24 cellular contexts compared by ENCODE assay signal in genomic region chr17:17548044-17548443, GRCh38. TPM values are rescaled to one million over a fixed set of nuclear protein-coding genes. Genes with fewer than 3 reads are reported as not detected.
A peak's percentile ranks its signal among the peaks of the same experiment; 100 is the strongest.
DNase-seq lines count a peak whose midpoint lies in the region; ATAC-seq and TF ChIP-seq lines count a peak whose summit lies in the region.
"Had no signal": no experiment of that assay in that cellular context is flagged by ENCODE, and none has a peak within 500 bp of the region (broad histone marks: within the 10 kb centered on the region; RNA-seq: fewer than 3 reads in every experiment).

No MANE protein-coding gene starts in this region.

- H3K4me3 ChIP-seq in IMR-90 (ENCODE audit: insufficient read depth, low read depth, low read length) (no peak overlapping the region), heart left ventricle (no peak overlapping the region), right cardiac atrium (ENCODE audit: low read length) (no peak overlapping the region), neuronal stem cell (ENCODE audit: low read length in 2 of 2) (no peak overlapping the region)
- H3K4me3 ChIP-seq: GM23248, SK-N-MC had no signal

- no peak overlapping the region for H2BK12ac ChIP-seq in neuronal stem cell (ENCODE audit: low read length)

- in situ Hi-C loops in IMR-90 (cut with MboI; ENCODE audit: low sequenced_read_pairs) = no loop called here

- peaks cover 9% of the 10 kb centered on the region for H3K4me1 ChIP-seq in IMR-90 (ENCODE audit: control insufficient read depth, insufficient read depth, low read length)
- H3K4me1 ChIP-seq in heart left ventricle = peaks cover 0 to 61% (median 28%) of the 10 kb centered on the region in 12 donors
- H3K4me1 ChIP-seq in right cardiac atrium (ENCODE audit: control insufficient read depth, insufficient read depth, low read length) = peaks cover under 1% of the 10 kb centered on the region
- peaks cover 8% of the 10 kb centered on the region in 2 donors for H3K4me1 ChIP-seq in neuronal stem cell (ENCODE audit: control insufficient read depth in 2 of 2, insufficient read depth in 1 of 2, low read depth in 1 of 2, low read length in 2 of 2)

- no peaks in the 10 kb centered on the region for H3K4me1 Mint-ChIP-seq in activated T-helper 2 cell treated with anti-CD3 and anti-CD28 coated beads, Interferon-gamma antibody, Interleukin-2, Interleukin-4, amounts not matched to agents 10 μg/mL and 5 μg/mL and 100 μg/mL, durations not matched to agents 14 hours and 24 hours and 36 hours (ENCODE audit: low read depth)
- H3K4me1 Mint-ChIP-seq: CD8-positive, alpha-beta memory T cell had no signal

- H4K8ac ChIP-seq in IMR-90 (ENCODE audit: low read depth in 2 of 2, low read length in 2 of 2) (no peak overlapping the region), neuronal stem cell (ENCODE audit: low read depth, low read length) (no peak overlapping the region)

- H2AFZ ChIP-seq in IMR-90 (replicated peaks; ENCODE audit: low read length, poor library complexity) (no peak overlapping the region), neuronal stem cell (ENCODE audit: low read length) (no peak overlapping the region)
- H2AFZ ChIP-seq: GM23248 had no signal

- H3K27me3 ChIP-seq in IMR-90 (ENCODE audit: control insufficient read depth, insufficient read depth, low read length) (no peaks in the 10 kb centered on the region), heart left ventricle (no peaks in the 10 kb centered on the region), right cardiac atrium (ENCODE audit: control insufficient read depth, insufficient read depth) (no peaks in the 10 kb centered on the region), neuronal stem cell (ENCODE audit: control insufficient read depth in 3 of 3, insufficient read depth in 3 of 3, low read depth in 1 of 3, low read length in 3 of 3) (no peaks in the 10 kb centered on the region)

- H3K23ac ChIP-seq in IMR-90 (ENCODE audit: low read depth, low read length) (no peak overlapping the region), neuronal stem cell (ENCODE audit: low read depth, low read length, poor library complexity) (no peak overlapping the region)

- H4K5ac ChIP-seq in IMR-90 (ENCODE audit: low read depth, low read length) = no peak overlapping the region

- H3K4ac ChIP-seq in IMR-90 (ENCODE audit: low read depth, low read length) (no peak overlapping the region), neuronal stem cell (ENCODE audit: low read length) (no peak overlapping the region)

- ATAC-seq in IMR-90 (ENCODE audit: low read depth) (no peak), heart left ventricle (no peak), right cardiac atrium (no peak), GM18502 (IDR thresholded peaks at IDR 0.05; ENCODE audit: poor library complexity, unreplicated experiment) (no peak)
- ATAC-seq: Panc1 had no signal

- H3K27me3 Mint-ChIP-seq in activated T-helper 2 cell treated with anti-CD3 and anti-CD28 coated beads, Interferon-gamma antibody, Interleukin-2, Interleukin-4, amounts not matched to agents 10 μg/mL and 5 μg/mL and 100 μg/mL, durations not matched to agents 14 hours and 24 hours and 36 hours (ENCODE audit: low read depth) = no peaks in the 10 kb centered on the region
- H3K27me3 Mint-ChIP-seq: CD8-positive, alpha-beta memory T cell had no signal

- POLR2A ChIA-PET in IMR-90 (lab: Charles Lee; ENCODE audit: unreplicated experiment) = no interaction called here

- H2BK5ac ChIP-seq in IMR-90 (ENCODE audit: low read depth, low read length, poor library complexity, severe bottlenecking) = no peak overlapping the region
- no peak overlapping the region for H2BK5ac ChIP-seq in neuronal stem cell (ENCODE audit: low read length)

- 93% methylated on average over 2 of the region's 8 CpGs; no CpG with 5 or more reads in 1 of the 2 experiments for WGBS in IMR-90 (ENCODE audit: extremely low coverage in 2 of 2, insufficient read length in 1 of 2), 2 experiments
- 58 to 68% (median 61%) methylated on average over 8 of the region's 8 CpGs for WGBS in heart left ventricle, 4 donors
- 74% methylated on average over 8 of the region's 8 CpGs for WGBS in right cardiac atrium
- WGBS in neuronal stem cell (ENCODE audit: extremely low coverage in 2 of 2, insufficient read length in 2 of 2, insufficient replicate concordance in 1 of 2), 2 donors = no CpG with 5 or more reads among the region's 8 CpGs

- H2AK9ac ChIP-seq in IMR-90 (replicated peaks; ENCODE audit: low read depth, low read length, poor library complexity) = peak overlapping the region; percentile 24

- H3K27ac ChIP-seq in IMR-90 (ENCODE audit: insufficient read depth, low read length) (no peak overlapping the region), heart left ventricle (peak overlapping the region in 10 of 12 donors; percentile 39 to 89 (median 66)), right cardiac atrium (ENCODE audit: low read length) (peak overlapping the region; percentile 57), neuronal stem cell (replicated peaks; ENCODE audit: low read length) (no peak overlapping the region)
- H3K27ac ChIP-seq: GM23248, RWPE1, SK-N-MC had no signal

- H4K91ac ChIP-seq in IMR-90 (ENCODE audit: insufficient read depth, low read depth, low read length) = no peak overlapping the region
- H4K91ac ChIP-seq in neuronal stem cell (ENCODE audit: low read depth, low read length, poor library complexity) = no peak overlapping the region

- H3K4me3 Mint-ChIP-seq in activated T-helper 2 cell treated with anti-CD3 and anti-CD28 coated beads, Interferon-gamma antibody, Interleukin-2, Interleukin-4, amounts not matched to agents 10 μg/mL and 5 μg/mL and 100 μg/mL, durations not matched to agents 14 hours and 24 hours and 36 hours (ENCODE audit: low read depth) = no peak overlapping the region
- H3K4me3 Mint-ChIP-seq: CD8-positive, alpha-beta memory T cell had no signal

- no peak for TF ChIP-seq RAD21 in IMR-90 (IDR thresholded peaks at IDR 0.05; ENCODE audit: low read length)

- H2BK15ac ChIP-seq in IMR-90 (ENCODE audit: low read depth, low read length) = no peak overlapping the region
- H2BK15ac ChIP-seq in neuronal stem cell (ENCODE audit: low read length) = no peak overlapping the region

- no peak overlapping the region for H3K4me2 ChIP-seq in IMR-90 (ENCODE audit: low read depth, low read length)
- no peak overlapping the region for H3K4me2 ChIP-seq in neuronal stem cell (ENCODE audit: insufficient read depth, low read length, poor library complexity, severe bottlenecking)

- no peaks in the 10 kb centered on the region for H3K9me3 Mint-ChIP-seq in activated T-helper 2 cell treated with anti-CD3 and anti-CD28 coated beads, Interferon-gamma antibody, Interleukin-2, Interleukin-4, amounts not matched to agents 10 μg/mL and 5 μg/mL and 100 μg/mL, durations not matched to agents 14 hours and 24 hours and 36 hours
- H3K9me3 Mint-ChIP-seq: CD8-positive, alpha-beta memory T cell had no signal

- TF ChIP-seq CTCF in IMR-90 (conservative IDR thresholded peaks at IDR 0.05; ENCODE audit: low read depth, low read length) (no peak), heart left ventricle (IDR thresholded peaks at IDR 0.05) (no peak)

- H3K9me3 ChIP-seq in IMR-90 (ENCODE audit: control insufficient read depth, insufficient read depth, low read length) = no peaks in the 10 kb centered on the region
- no peaks in the 10 kb centered on the region for H3K9me3 ChIP-seq in heart left ventricle
- no peaks in the 10 kb centered on the region for H3K9me3 ChIP-seq in right cardiac atrium (ENCODE audit: control insufficient read depth, low read length)
- H3K9me3 ChIP-seq in neuronal stem cell (replicated peaks in 1 of 2; ENCODE audit: control insufficient read depth in 2 of 2, insufficient read depth in 1 of 2, low read depth in 1 of 2, low read length in 2 of 2) = no peaks in the 10 kb centered on the region

- intact Hi-C loops in IMR-90 (cut with micrococcal nuclease) = no loop called here
- intact Hi-C loops in heart left ventricle (cut with DNase I) = no loop called here
- intact Hi-C loops in right cardiac atrium (cut with DNase I) = no loop called here
- intact Hi-C loops in activated T-helper 2 cell treated with anti-CD3 and anti-CD28 coated beads, Interferon-gamma antibody, Interleukin-2, Interleukin-4, amounts not matched to agents 10 μg/mL and 5 μg/mL and 100 μg/mL, durations not matched to agents 14 hours and 24 hours and 36 hours (cut with micrococcal nuclease) = no loop called here

- no TSS peak for BruUV-seq in IMR-90 (replicated peaks; lab: Mats Ljungman, UMichigan)

- H2AK5ac ChIP-seq in IMR-90 (ENCODE audit: low read depth, low read length) (no peak overlapping the region), neuronal stem cell (ENCODE audit: low read depth, low read length) (no peak overlapping the region)

- H4K20me1 ChIP-seq in IMR-90 (ENCODE audit: insufficient read depth, low read length) = peaks cover 9% of the 10 kb centered on the region

- H3K18ac ChIP-seq in IMR-90 (ENCODE audit: low read depth, low read length) (no peak overlapping the region), neuronal stem cell (ENCODE audit: low read length) (peak overlapping the region; percentile 23)

- TF ChIP-seq POLR2A in IMR-90 (IDR thresholded peaks at IDR 0.05; ENCODE audit: low read depth, low read length) (no peak), heart left ventricle (IDR thresholded peaks at IDR 0.05) (no peak)

- H2BK120ac ChIP-seq in IMR-90 (ENCODE audit: low read depth, low read length) (no peak overlapping the region), neuronal stem cell (ENCODE audit: low read depth, low read length) (no peak overlapping the region)

- no peak overlapping the region for H3K27ac Mint-ChIP-seq in activated T-helper 2 cell treated with anti-CD3 and anti-CD28 coated beads, Interferon-gamma antibody, Interleukin-2, Interleukin-4, amounts not matched to agents 10 μg/mL and 5 μg/mL and 100 μg/mL, durations not matched to agents 14 hours and 24 hours and 36 hours
- H3K27ac Mint-ChIP-seq: CD8-positive, alpha-beta memory T cell had no signal

- dilution Hi-C loops in IMR-90 (cut with HindIII; ENCODE audit: low sequenced_read_pairs, unreplicated experiment) = no loop called here

- no peaks in the 10 kb centered on the region for H3K36me3 ChIP-seq in IMR-90 (ENCODE audit: control insufficient read depth, insufficient read depth, low read length)
- H3K36me3 ChIP-seq in heart left ventricle = no peaks in the 10 kb centered on the region
- H3K36me3 ChIP-seq in neuronal stem cell (replicated peaks in 1 of 2; ENCODE audit: control insufficient read depth in 2 of 2, insufficient read depth in 2 of 2, low read length in 2 of 2) = no peaks in the 10 kb centered on the region

- no peak overlapping the region for H3K14ac ChIP-seq in IMR-90 (replicated peaks; ENCODE audit: low read depth, low read length)
- no peak overlapping the region for H3K14ac ChIP-seq in neuronal stem cell (ENCODE audit: low read length)

- CTCF ChIA-PET in IMR-90 (lab: Yijun Ruan, JAX) = interaction anchor here (0.6 kb wide), 1 partner anchor 18 kb away, joined by 4 read pairs; no protein-coding TSS in a partner anchor

- H3K79me1 ChIP-seq in IMR-90 (ENCODE audit: low read depth in 1 of 2, low read length in 2 of 2) = no peaks in the 10 kb centered on the region
- no peaks in the 10 kb centered on the region for H3K79me1 ChIP-seq in neuronal stem cell (ENCODE audit: low read depth, low read length)

- no peak overlapping the region for H3K56ac ChIP-seq in IMR-90 (ENCODE audit: extremely low read depth, insufficient read depth, low read length)

- DNase-seq in IMR-90 = no peak
- DNase-seq in heart left ventricle = peak in 3 of 5 donors; percentile 23 to 36 (median 34)
- DNase-seq in right cardiac atrium = peak; percentile 4 to 59 (median 47)
- no peak for DNase-seq in neuronal stem cell (ENCODE audit: low spot score)
- DNase-seq in NCI-H446 (lab: John Stamatoyannopoulos, UW) = no peak
- DNase-seq in activated T-helper 2 cell treated with anti-CD3 and anti-CD28 coated beads, Interferon-gamma antibody, Interleukin-2, Interleukin-4, amounts not matched to agents 10 μg/mL and 5 μg/mL and 100 μg/mL, durations not matched to agents 14 hours and 24 hours and 36 hours (ENCODE audit: low spot score) = no peak
- no peak for DNase-seq in T-helper 2 cell
- DNase-seq: Calu3; CD8-positive, alpha-beta memory T cell; DMS79 treated with DMSO at 0.1 percent for 48 hours; GM23248; H7; KBM-7; NCI-H1105 treated with DMSO at 0.1 percent for 48 hours; NCI-H146; NCI-H1930; NCI-H446 treated with DMSO at 0.1 percent for 48 hours; NCI-H526; SIG-M5 had no signal

- no peak overlapping the region for H2BK20ac ChIP-seq in IMR-90 (ENCODE audit: low read depth, low read length)

- H3K9ac ChIP-seq in IMR-90 (ENCODE audit: low read depth, low read length) = no peak overlapping the region
- H3K9ac ChIP-seq in neuronal stem cell (ENCODE audit: low read depth, low read length, poor library complexity) = peak overlapping the region; percentile 3
- H3K9ac ChIP-seq: GM23248 had no signal

- H3K36me3 Mint-ChIP-seq in activated T-helper 2 cell treated with anti-CD3 and anti-CD28 coated beads, Interferon-gamma antibody, Interleukin-2, Interleukin-4, amounts not matched to agents 10 μg/mL and 5 μg/mL and 100 μg/mL, durations not matched to agents 14 hours and 24 hours and 36 hours (ENCODE audit: low read depth) = no peaks in the 10 kb centered on the region
- H3K36me3 Mint-ChIP-seq: CD8-positive, alpha-beta memory T cell had no signal

- peaks cover 12% of the 10 kb centered on the region for H3K9me1 ChIP-seq in IMR-90 (ENCODE audit: insufficient read depth, low read length)

RNA-seq across cellular contexts. Expression of gene PEMT, which starts 43.5 kb away (rescaled TPM):
- total RNA-seq in IMR-90 (2012; rRNA removed) = 23.3 and 25.0 TPM in 2 replicates
- 49.5 and 54.5 TPM in 2 replicates for polyA plus RNA-seq in IMR-90 (2012; rRNA removed)
- polyA plus RNA-seq in IMR-90 (2012; cell fraction: cytosol; rRNA removed) = 32.8 and 68.4 TPM in 2 replicates
- polyA plus RNA-seq in IMR-90 (2012; cell fraction: nucleus; rRNA removed; ENCODE audit: low replicate concordance) = 12.5 and 28.3 TPM in 2 replicates
- 10 to 100 TPM; 15.7 to 41.0 (median 25.4) TPM for total RNA-seq in heart left ventricle
- polyA plus RNA-seq in heart left ventricle = 10 to 100 TPM; 25.0 to 42.2 TPM
- 10 to 100 TPM; 18.4 to 28.5 (median 19.3) TPM for total RNA-seq in right cardiac atrium
- polyA plus RNA-seq in right cardiac atrium = 28.0 TPM
- 42.5 TPM for polyA plus RNA-seq in neuronal stem cell (2013, experiment 1 of 2)
- polyA plus RNA-seq in neuronal stem cell (2013, experiment 2 of 2) = 39.1 TPM
- 37.4 and 39.2 TPM in 2 replicates for total RNA-seq in activated T-helper 2 cell treated with anti-CD3 and anti-CD28 coated beads, Interferon-gamma antibody, Interleukin-2, Interleukin-4, amounts not matched to agents 10 μg/mL and 5 μg/mL and 100 μg/mL, durations not matched to agents 14 hours and 24 hours and 36 hours

RNA-seq across cellular contexts. Expression of gene RASD1, which starts 51.8 kb away (rescaled TPM):
- total RNA-seq in IMR-90 (2012; rRNA removed) = 0.54 and 1.1 TPM in 2 replicates
- polyA plus RNA-seq in IMR-90 (2012; rRNA removed) = 1.4 and 1.8 TPM in 2 replicates
- 1.2 and 5.9 TPM in 2 replicates for polyA plus RNA-seq in IMR-90 (2012; cell fraction: cytosol; rRNA removed)
- polyA plus RNA-seq in IMR-90 (2012; cell fraction: nucleus; rRNA removed; ENCODE audit: low replicate concordance) = 8.4 and 9.1 TPM in 2 replicates
- total RNA-seq in heart left ventricle = 10 to 100 TPM in 6 of 9 donors, 1 to 10 TPM in 3; 1.5 to 43.5 (median 16.2) TPM
- polyA plus RNA-seq in heart left ventricle = 10 to 100 TPM; 18.4 to 79.2 TPM
- total RNA-seq in right cardiac atrium = 10 to 100 TPM; 18.7 to 63.8 (median 39.9) TPM
- polyA plus RNA-seq in right cardiac atrium = 66.2 TPM
- 1.2 TPM for polyA plus RNA-seq in neuronal stem cell (2013, experiment 1 of 2)
- 0.90 TPM for polyA plus RNA-seq in neuronal stem cell (2013, experiment 2 of 2)
- 4.6 and 4.9 TPM in 2 replicates for total RNA-seq in activated T-helper 2 cell treated with anti-CD3 and anti-CD28 coated beads, Interferon-gamma antibody, Interleukin-2, Interleukin-4, amounts not matched to agents 10 μg/mL and 5 μg/mL and 100 μg/mL, durations not matched to agents 14 hours and 24 hours and 36 hours
- total RNA-seq: Calu3, LHCN-M2 had no signal

Comparison
In these comparisons a context has a peak if more than half of its experiments do, and no peak if none do; other contexts are left out.
1. DNase-seq: peak in heart left ventricle (3 of 5) and right cardiac atrium (3 of 3); none in IMR-90 (single experiment), neuronal stem cell (single experiment), NCI-H446 (0 of 2), activated T-helper 2 cell treated with anti-CD3 and anti-CD28 coated beads, Interferon-gamma antibody, Interleukin-2, Interleukin-4, amounts not matched to agents 10 μg/mL and 5 μg/mL and 100 μg/mL, durations not matched to agents 14 hours and 24 hours and 36 hours (single experiment) and T-helper 2 cell (0 of 5).
2. H3K27ac ChIP-seq: peak in heart left ventricle (10 of 12) and right cardiac atrium (single experiment); none in IMR-90 (single experiment) and neuronal stem cell (single experiment).